Comparison of ENCODE assay signal across 19 cellular contexts in the genomic region with DNA sequence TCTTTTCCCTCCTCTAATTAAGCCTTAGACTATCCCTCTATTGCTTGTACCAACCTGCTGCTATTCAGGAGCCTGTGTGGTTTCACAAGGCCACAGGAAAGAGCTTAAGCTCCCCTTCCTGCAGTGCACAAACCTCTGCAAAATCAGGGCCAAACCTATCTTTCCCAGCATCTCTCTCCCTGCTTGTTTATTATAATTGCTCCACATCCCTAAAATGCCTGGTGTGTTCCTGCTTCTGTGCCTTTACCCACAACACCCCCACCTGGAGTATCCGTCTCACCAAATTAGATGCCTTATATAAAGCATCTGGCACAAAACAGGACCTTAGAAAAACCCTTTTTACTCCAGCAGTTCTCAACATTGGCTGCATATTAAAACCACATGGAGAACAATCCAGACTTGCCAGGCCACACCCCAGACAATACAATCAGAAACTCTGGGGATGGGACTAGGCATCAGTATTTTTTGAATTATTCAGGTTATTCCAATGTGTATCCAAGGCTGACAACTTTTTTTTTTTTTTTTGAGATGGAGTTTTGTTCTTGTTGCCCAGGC.
DNase-seq lines count a peak whose midpoint lies in the region; ATAC-seq and TF ChIP-seq lines count a peak whose summit lies in the region.
"Had no signal": no experiment of that assay in that cellular context is flagged by ENCODE, and none has a peak within 500 bp of the region (broad histone marks: within the 10 kb centered on the region; RNA-seq: fewer than 3 reads in every experiment).

No MANE protein-coding gene starts in this region.

- peaks cover 86% of the 10 kb centered on the region for H3K36me3 Mint-ChIP-seq in T-helper 2 cell treated with Interferon-gamma antibody and Interleukin-4, amounts not matched to agents 5 μg/mL and 100 μg/mL, for 36 hours (ENCODE audit: low read depth)

- no peaks in the 10 kb centered on the region for H3K27me3 Mint-ChIP-seq in T-helper 2 cell treated with Interferon-gamma antibody and Interleukin-4, amounts not matched to agents 5 μg/mL and 100 μg/mL, for 36 hours (ENCODE audit: low read depth)

- H3K4me3 ChIP-seq in AG10803 (ENCODE audit: low read length): no peak overlapping the region
- H3K4me3 ChIP-seq: SJCRH30 had no signal

- peak overlapping the region; percentile 64 for H3K27ac Mint-ChIP-seq in T-helper 2 cell treated with Interferon-gamma antibody and Interleukin-4, amounts not matched to agents 5 μg/mL and 100 μg/mL, for 36 hours
- H3K27ac Mint-ChIP-seq: CD14-positive monocyte had no signal

- ATAC-seq in SK-N-SH treated with all-trans-retinoic acid at 6 μM for 48 hours (peak; percentile 46; the same call in 2 of the 3 replicates), HG03196 (IDR thresholded peaks at IDR 0.05; ENCODE audit: unreplicated experiment) (no peak), GM18498 (IDR thresholded peaks at IDR 0.05; ENCODE audit: unreplicated experiment) (no peak), GM21737 (IDR thresholded peaks at IDR 0.05; ENCODE audit: unreplicated experiment) (no peak)

- peak overlapping the region; percentile 49 for H3K4me3 Mint-ChIP-seq in T-helper 2 cell treated with Interferon-gamma antibody and Interleukin-4, amounts not matched to agents 5 μg/mL and 100 μg/mL, for 36 hours
- H3K4me3 Mint-ChIP-seq: CD14-positive monocyte, HFFc6 had no signal

- no peak for TF ChIP-seq CTCF in AG10803 (conservative IDR thresholded peaks at IDR 0.05; ENCODE audit: low read length)

- peaks cover 75% of the 10 kb centered on the region for H3K4me1 Mint-ChIP-seq in T-helper 2 cell treated with Interferon-gamma antibody and Interleukin-4, amounts not matched to agents 5 μg/mL and 100 μg/mL, for 36 hours (ENCODE audit: low read depth)

- no peak for DNase-seq in T-helper 2 cell treated with Interferon-gamma antibody and Interleukin-4, amounts not matched to agents 5 μg/mL and 100 μg/mL, for 36 hours (ENCODE audit: low spot score)
- no peak for DNase-seq in T-helper 2 cell
- peak; percentile 42 for DNase-seq in AG10803 (ENCODE audit: low read depth)
- peak; percentile 22 for DNase-seq in fibroblast of the conjunctiva (ENCODE audit: low read depth)
- DNase-seq: 8988T, Calu3, DMS79, HFFc6, NCI-H1048, NCI-H146, NCI-H2081 treated with DMSO at 0.1 percent for 48 hours, NCI-H226, NCI-H526, SJCRH30 had no signal

- H3K9me3 Mint-ChIP-seq in T-helper 2 cell treated with Interferon-gamma antibody and Interleukin-4, amounts not matched to agents 5 μg/mL and 100 μg/mL, for 36 hours: no peaks in the 10 kb centered on the region
- H3K9me3 Mint-ChIP-seq: HFFc6 had no signal

TF ChIP-seq in SK-N-SH treated with all-trans-retinoic acid at 6 μM for 48 hours, 23 proteins besides CTCF, POLR2A, EP300 and RAD21:
- TF ChIP-seq ZNF8 (CRISPR knock-in tag; IDR thresholded peaks at IDR 0.05) (no peak), TCF4 (CRISPR knock-in tag; IDR thresholded peaks at IDR 0.05; ENCODE audit: borderline replicate concordance) (peak; percentile 36; the same call in 1 of the 2 replicates), RARB (CRISPR knock-in tag; IDR thresholded peaks at IDR 0.05) (no peak)

Comparison
In these comparisons a context has a peak if more than half of its experiments do, and no peak if none do; other contexts are left out.
1. DNase-seq: peak in AG10803 (single experiment) and fibroblast of the conjunctiva (single experiment); none in T-helper 2 cell treated with Interferon-gamma antibody and Interleukin-4, amounts not matched to agents 5 μg/mL and 100 μg/mL, for 36 hours (single experiment) and T-helper 2 cell (0 of 5).